Comparison of ENCODE assay signal across 12 cellular contexts in genomic region chr14:97180304-97181200, GRCh38.
DNase-seq lines count a peak whose midpoint lies in the region; ATAC-seq, FAIRE-seq and TF ChIP-seq lines count a peak whose summit lies in the region.
"Had no signal": no experiment of that assay in that cellular context is flagged by ENCODE, and none has a peak within 500 bp of the region (broad histone marks: within the 10 kb centered on the region; RNA-seq: fewer than 3 reads in every experiment).

No MANE protein-coding gene starts in this region.

- peak overlapping the region; percentile 49 to 77; a peak in 5 of 6 replicates for H3K27ac ChIP-seq in A549
- H3K27ac ChIP-seq in RWPE2 (ENCODE audit: poor library complexity, severe bottlenecking): no peak overlapping the region
- H3K27ac ChIP-seq: left ventricle myocardium inferior had no signal

- WGBS in A549 (ENCODE audit: missing lambda C conversion rate): 43% methylated on average over 29 of the region's 32 CpGs

- peak overlapping the region; percentile 72 for H3K4me2 ChIP-seq in A549

- TF ChIP-seq POLR2A in A549 (IDR thresholded peaks at IDR 0.05; ENCODE audit: low read length): no peak

- peaks cover 12% of the 10 kb centered on the region for H3K27me3 ChIP-seq in RWPE2 (ENCODE audit: insufficient read depth, poor library complexity, severe bottlenecking)

- peak; percentile 75 to 76 for DNase-seq in A549 (ENCODE audit: low read depth in 1 of 2, low spot score in 1 of 2)
- peak; percentile 68 for DNase-seq in GM04504 (ENCODE audit: low read depth)
- DNase-seq in RWPE2 (ENCODE audit: low spot score): peak; percentile 81
- peak; percentile 57 for DNase-seq in fibroblast of peridontal ligament (ENCODE audit: extremely low read depth)
- DNase-seq in cerebellar cortex (ENCODE audit: low spot score): no peak
- no peak for DNase-seq in NAMALWA (ENCODE audit: low spot score)
- DNase-seq: activated T-cell treated with anti-CD3 and anti-CD28 coated beads, Interleukin-2, amount 50 U/mL, for 4 hours; effector memory CD4-positive, alpha-beta T cell; left ventricle myocardium inferior; NCI-H1417 had no signal

- H3K4me1 ChIP-seq in A549 (peaks cover 13% of the 10 kb centered on the region), RWPE2 (ENCODE audit: insufficient read depth, poor library complexity, severe bottlenecking) (peaks cover 17% of the 10 kb centered on the region)
- H3K4me1 ChIP-seq: left ventricle myocardium inferior had no signal

- H3K36me3 ChIP-seq in RWPE2 (ENCODE audit: low read depth): no peaks in the 10 kb centered on the region
- H3K36me3 ChIP-seq: left ventricle myocardium inferior had no signal

- H3K9me3 ChIP-seq in A549: no peaks in the 10 kb centered on the region
- H3K9me3 ChIP-seq in RWPE2 (ENCODE audit: severe bottlenecking): no peaks in the 10 kb centered on the region
- H3K9me3 ChIP-seq: left ventricle myocardium inferior had no signal

- ATAC-seq in A549 (peak; percentile 92 to 94), RWPE2 (ENCODE audit: low read depth) (peak; percentile 92), HG03354 (IDR thresholded peaks at IDR 0.05; ENCODE audit: poor library complexity, severe bottlenecking, unreplicated experiment) (no peak), HG02571 (IDR thresholded peaks at IDR 0.05; ENCODE audit: unreplicated experiment) (no peak)

- POLR2A ChIA-PET in A549 (lab: Yijun Ruan, JAX): no interaction called here

- 0 out of 5 replicates have a peak, but pooled peaks of 1 of the 2 experiments have one; percentile 24 for TF ChIP-seq RAD21 in A549 (conservative IDR thresholded peaks at IDR 0.05 in 1 of 2, IDR thresholded peaks at IDR 0.05 in 1 of 2)

- FAIRE-seq in A549 (lab: Jason Lieb, UNC): peak; percentile 76

- TF ChIP-seq CTCF in A549 (IDR thresholded peaks at IDR 0.05) (peak; percentile 39; the same call in 2 of the 3 replicates), RWPE2 (IDR thresholded peaks at IDR 0.05; ENCODE audit: poor library complexity, severe bottlenecking) (peak; percentile 63)

- H3K4me3 ChIP-seq in A549 (no peak overlapping the region), RWPE2 (ENCODE audit: severe bottlenecking) (no peak overlapping the region)
- H3K4me3 ChIP-seq: left ventricle myocardium inferior had no signal

- CTCF ChIA-PET in A549 (lab: Yijun Ruan, JAX): interaction anchor here (0.8 kb wide), 1 partner anchor 328 kb away, joined by 3 read pairs; no protein-coding TSS in a partner anchor

- TF ChIP-seq EP300 in A549 (IDR thresholded peaks at IDR 0.05): no peak

TF ChIP-seq in A549, 52 proteins besides CTCF, POLR2A, EP300 and RAD21:
- TF ChIP-seq HDAC2 (IDR thresholded peaks at IDR 0.05) (no peak), SMC3 (IDR thresholded peaks at IDR 0.05) (peak; percentile 15; the same call in 1 of the 3 replicates), ZSCAN20 (CRISPR knock-in tag; IDR thresholded peaks at IDR 0.05) (no peak), GATA3 (IDR thresholded peaks at IDR 0.05; ENCODE audit: borderline replicate concordance) (no peak), E2F6 (IDR thresholded peaks at IDR 0.05; ENCODE audit: borderline replicate concordance, low read depth) (0 out of 2 replicates have a peak, but pooled peaks have one; percentile 20), MAX (IDR thresholded peaks at IDR 0.05) (peak; percentile 59; the same call in 1 of the 2 replicates), JUN (IDR thresholded peaks at IDR 0.05) (no peak), JUNB (IDR thresholded peaks at IDR 0.05) (peak; percentile 59), HES2 (IDR thresholded peaks at IDR 0.05) (no peak), ZC3H11A (IDR thresholded peaks at IDR 0.05) (no peak), KDM5A (IDR thresholded peaks at IDR 0.05) (no peak), MYC (IDR thresholded peaks at IDR 0.05; ENCODE audit: borderline replicate concordance, low read length) (no peak), HOXB13 (CRISPR knock-in tag; IDR thresholded peaks at IDR 0.05; ENCODE audit: low read depth) (no peak), KDM1A (IDR thresholded peaks at IDR 0.05; ENCODE audit: low read depth) (no peak), FOSL2 (IDR thresholded peaks at IDR 0.05) (peak; percentile 83), FOSL2 (CRISPR knock-in tag; IDR thresholded peaks at IDR 0.05) (peak; percentile 95)
TF ChIP-seq in A549: peak in this region for 5.

Comparison
In these comparisons a context has a peak if more than half of its experiments do, and no peak if none do; other contexts are left out.
1. ATAC-seq: peak in A549 (2 of 2) and RWPE2 (single experiment); none in HG03354 (single experiment) and HG02571 (single experiment).
2. DNase-seq: peak in A549 (2 of 2), GM04504 (single experiment), RWPE2 (single experiment) and fibroblast of peridontal ligament (single experiment); none in cerebellar cortex (single experiment) and NAMALWA (single experiment).